ENCODE assay signal across 25 cellular contexts in genomic region chr2:134458454-134458853, GRCh38.
"Had no signal": no experiment of that assay in that cellular context is flagged by ENCODE, and none has a peak within 500 bp of the region (broad histone marks: within the 10 kb centered on the region; RNA-seq: fewer than 3 reads in every experiment).

No MANE protein-coding gene starts in this region.

- H3K27me3 ChIP-seq: dorsolateral prefrontal cortex, esophagus muscularis mucosa, gastrocnemius medialis, pancreas, transverse colon had no signal

- H3K9me3 Mint-ChIP-seq: memory B cell; naive B cell; nephron; stimulated activated naive B cell treated with anti-CD40 and anti-IgM and Interleukin-4, amounts not matched to agents 10 μg/mL and 1 μg/mL and 100 μg/mL, for 72 hours had no signal

- H3K27me3 Mint-ChIP-seq: memory B cell; naive B cell; progenitor cell of endocrine pancreas; stimulated activated naive B cell treated with anti-CD40 and anti-IgM and Interleukin-4, amounts not matched to agents 10 μg/mL and 1 μg/mL and 100 μg/mL, for 72 hours had no signal

- H3K27ac Mint-ChIP-seq: nephron, progenitor cell of endocrine pancreas had no signal

- H3K4me3 ChIP-seq: dorsolateral prefrontal cortex, esophagus muscularis mucosa, gastrocnemius medialis, left ventricle myocardium inferior, lower lobe of right lung, pancreas, smooth muscle cell, stomach, thoracic aorta, transverse colon had no signal

- H3K36me3 ChIP-seq: gastrocnemius medialis, left ventricle myocardium inferior, pancreas, thoracic aorta, transverse colon had no signal

- DNase-seq: cortex of kidney; effector CD8-positive, alpha-beta T cell; gastrocnemius medialis; islet precursor cell; left ventricle myocardium inferior; midbrain; naive B cell; occipital lobe; pancreas; stimulated activated CD4-positive, alpha-beta T cell treated with anti-CD3 and anti-CD28 coated beads, Interleukin-4, amount 100 ng/mL, for 1 hour; stimulated activated CD8-positive, alpha-beta memory T cell treated with anti-CD3 and anti-CD28 coated beads, Interleukin-4, amount 100 ng/mL, for 48 hours; stimulated activated naive B cell treated with anti-CD40 and anti-IgM and Interleukin-4, amounts not matched to agents 10 μg/mL and 1 μg/mL and 100 μg/mL, for 72 hours; substantia nigra; transverse colon had no signal

- H3K4me3 Mint-ChIP-seq: memory B cell; nephron; stimulated activated naive B cell treated with anti-CD40 and anti-IgM and Interleukin-4, amounts not matched to agents 10 μg/mL and 1 μg/mL and 100 μg/mL, for 72 hours had no signal

- H3K9me3 ChIP-seq: esophagus muscularis mucosa, gastrocnemius medialis, left ventricle myocardium inferior, lower lobe of right lung, pancreas, stomach, thoracic aorta, transverse colon had no signal

- H3K4me1 ChIP-seq: esophagus muscularis mucosa, gastrocnemius medialis, transverse colon had no signal

- H3K27ac ChIP-seq: dorsolateral prefrontal cortex, epithelial cell of prostate, esophagus muscularis mucosa, gastrocnemius medialis, left ventricle myocardium inferior, lower lobe of right lung, thoracic aorta, transverse colon had no signal

- H3K4me2 ChIP-seq: smooth muscle cell had no signal

- ATAC-seq: gastrocnemius medialis; right cardiac atrium; stimulated activated naive B cell treated with anti-CD40 and anti-IgM and Interleukin-4, amounts not matched to agents 10 μg/mL and 1 μg/mL and 100 μg/mL, for 72 hours had no signal
